1 cellular context compared by ENCODE assay signal in the genomic region with DNA sequence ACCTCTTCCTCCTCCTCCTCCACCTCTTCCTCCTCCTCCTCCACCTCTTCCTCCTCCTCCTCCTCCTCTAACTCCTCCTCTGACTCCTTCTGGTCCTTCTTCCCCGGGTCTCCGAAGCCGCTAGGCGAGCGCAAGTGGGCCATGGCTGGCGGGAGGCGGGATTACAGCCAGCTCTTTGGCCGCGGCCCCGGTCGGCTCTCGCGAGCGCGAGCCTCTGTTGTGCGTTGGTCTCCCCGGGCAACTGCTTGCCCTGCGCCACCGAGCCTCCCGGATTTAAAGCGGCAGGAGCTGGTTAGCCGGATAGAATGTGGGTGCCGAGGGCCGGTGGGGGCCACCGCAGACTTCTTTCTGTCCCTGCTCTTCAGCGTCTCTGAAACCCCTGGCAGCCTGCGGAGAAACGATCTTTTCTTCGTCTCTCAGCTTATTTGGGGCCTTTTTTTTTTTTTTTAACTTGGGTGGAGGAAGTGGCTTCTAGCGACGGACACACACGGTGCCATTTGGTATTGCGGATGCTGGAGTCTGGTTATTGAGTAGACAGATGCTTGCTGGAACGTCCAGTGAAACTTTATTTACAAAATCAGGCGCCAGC.
TF ChIP-seq lines count a peak whose summit lies in the region.

A gene (minus strand): TSS at position 165 of the 589 bp plus-strand sequence. CDS start 22 bp downstream, at position 143.

TF ChIP-seq in HepG2, 621 proteins besides CTCF, POLR2A, EP300 and RAD21 (continued from another document and continues in another):
- TF ChIP-seq HES4 (CRISPR knock-in tag; IDR thresholded peaks at IDR 0.05; ENCODE audit: borderline replicate concordance) = no peak
- TF ChIP-seq ATF1 (CRISPR knock-in tag; IDR thresholded peaks at IDR 0.05) = no peak
- TF ChIP-seq NR1H2 (CRISPR knock-in tag; IDR thresholded peaks at IDR 0.05; ENCODE audit: borderline replicate concordance, low read depth) = no peak
- no peak for TF ChIP-seq EED (CRISPR knock-in tag; IDR thresholded peaks at IDR 0.05)
- no peak for TF ChIP-seq ZNF703 (CRISPR knock-in tag; IDR thresholded peaks at IDR 0.05; ENCODE audit: borderline replicate concordance)
- TF ChIP-seq, protein P1, sequence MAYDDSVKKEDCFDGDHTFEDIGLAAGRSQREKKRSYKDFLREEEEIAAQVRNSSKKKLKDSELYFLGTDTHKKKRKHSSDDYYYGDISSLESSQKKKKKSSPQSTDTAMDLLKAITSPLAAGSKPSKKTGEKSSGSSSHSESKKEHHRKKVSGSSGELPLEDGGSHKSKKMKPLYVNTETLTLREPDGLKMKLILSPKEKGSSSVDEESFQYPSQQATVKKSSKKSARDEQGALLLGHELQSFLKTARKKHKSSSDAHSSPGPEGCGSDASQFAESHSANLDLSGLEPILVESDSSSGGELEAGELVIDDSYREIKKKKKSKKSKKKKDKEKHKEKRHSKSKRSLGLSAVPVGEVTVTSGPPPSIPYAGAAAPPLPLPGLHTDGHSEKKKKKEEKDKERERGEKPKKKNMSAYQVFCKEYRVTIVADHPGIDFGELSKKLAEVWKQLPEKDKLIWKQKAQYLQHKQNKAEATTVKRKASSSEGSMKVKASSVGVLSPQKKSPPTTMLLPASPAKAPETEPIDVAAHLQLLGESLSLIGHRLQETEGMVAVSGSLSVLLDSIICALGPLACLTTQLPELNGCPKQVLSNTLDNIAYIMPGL (CRISPR knock-in tag; IDR thresholded peaks at IDR 0.05; ENCODE audit: borderline replicate concordance in 1 of 2, low read depth in 1 of 2) = peak; percentile 40 to 85; a peak in 2 of 4 replicates
- TF ChIP-seq, protein P2, sequence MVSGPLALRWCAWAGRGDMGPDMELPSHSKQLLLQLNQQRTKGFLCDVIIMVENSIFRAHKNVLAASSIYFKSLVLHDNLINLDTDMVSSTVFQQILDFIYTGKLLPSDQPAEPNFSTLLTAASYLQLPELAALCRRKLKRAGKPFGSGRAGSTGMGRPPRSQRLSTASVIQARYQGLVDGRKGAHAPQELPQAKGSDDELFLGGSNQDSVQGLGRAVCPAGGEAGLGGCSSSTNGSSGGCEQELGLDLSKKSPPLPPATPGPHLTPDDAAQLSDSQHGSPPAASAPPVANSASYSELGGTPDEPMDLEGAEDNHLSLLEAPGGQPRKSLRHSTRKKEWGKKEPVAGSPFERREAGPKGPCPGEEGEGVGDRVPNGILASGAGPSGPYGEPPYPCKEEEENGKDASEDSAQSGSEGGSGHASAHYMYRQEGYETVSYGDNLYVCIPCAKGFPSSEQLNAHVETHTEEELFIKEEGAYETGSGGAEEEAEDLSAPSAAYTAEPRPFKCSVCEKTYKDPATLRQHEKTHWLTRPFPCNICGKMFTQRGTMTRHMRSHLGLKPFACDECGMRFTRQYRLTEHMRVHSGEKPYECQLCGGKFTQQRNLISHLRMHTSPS (CRISPR knock-in tag; IDR thresholded peaks at IDR 0.05; ENCODE audit: low read depth) = no peak
- TF ChIP-seq ZNF282 (IDR thresholded peaks at IDR 0.05; ENCODE audit: partially characterized antibody) = no peak
- TF ChIP-seq ZNF605 (CRISPR knock-in tag; IDR thresholded peaks at IDR 0.05) = peak; percentile 77; the same call in 1 of the 2 replicates
- TF ChIP-seq FIP1L1 (IDR thresholded peaks at IDR 0.05; ENCODE audit: borderline replicate concordance, insufficient read depth, low read depth, low read length) = no peak
- no peak for TF ChIP-seq AGO2 (optimal IDR thresholded peaks at IDR 0.05; ENCODE audit: low read depth, low read length)
- no peak for TF ChIP-seq CAMTA2 (CRISPR knock-in tag; IDR thresholded peaks at IDR 0.05; ENCODE audit: borderline replicate concordance)
- TF ChIP-seq, protein P3, sequence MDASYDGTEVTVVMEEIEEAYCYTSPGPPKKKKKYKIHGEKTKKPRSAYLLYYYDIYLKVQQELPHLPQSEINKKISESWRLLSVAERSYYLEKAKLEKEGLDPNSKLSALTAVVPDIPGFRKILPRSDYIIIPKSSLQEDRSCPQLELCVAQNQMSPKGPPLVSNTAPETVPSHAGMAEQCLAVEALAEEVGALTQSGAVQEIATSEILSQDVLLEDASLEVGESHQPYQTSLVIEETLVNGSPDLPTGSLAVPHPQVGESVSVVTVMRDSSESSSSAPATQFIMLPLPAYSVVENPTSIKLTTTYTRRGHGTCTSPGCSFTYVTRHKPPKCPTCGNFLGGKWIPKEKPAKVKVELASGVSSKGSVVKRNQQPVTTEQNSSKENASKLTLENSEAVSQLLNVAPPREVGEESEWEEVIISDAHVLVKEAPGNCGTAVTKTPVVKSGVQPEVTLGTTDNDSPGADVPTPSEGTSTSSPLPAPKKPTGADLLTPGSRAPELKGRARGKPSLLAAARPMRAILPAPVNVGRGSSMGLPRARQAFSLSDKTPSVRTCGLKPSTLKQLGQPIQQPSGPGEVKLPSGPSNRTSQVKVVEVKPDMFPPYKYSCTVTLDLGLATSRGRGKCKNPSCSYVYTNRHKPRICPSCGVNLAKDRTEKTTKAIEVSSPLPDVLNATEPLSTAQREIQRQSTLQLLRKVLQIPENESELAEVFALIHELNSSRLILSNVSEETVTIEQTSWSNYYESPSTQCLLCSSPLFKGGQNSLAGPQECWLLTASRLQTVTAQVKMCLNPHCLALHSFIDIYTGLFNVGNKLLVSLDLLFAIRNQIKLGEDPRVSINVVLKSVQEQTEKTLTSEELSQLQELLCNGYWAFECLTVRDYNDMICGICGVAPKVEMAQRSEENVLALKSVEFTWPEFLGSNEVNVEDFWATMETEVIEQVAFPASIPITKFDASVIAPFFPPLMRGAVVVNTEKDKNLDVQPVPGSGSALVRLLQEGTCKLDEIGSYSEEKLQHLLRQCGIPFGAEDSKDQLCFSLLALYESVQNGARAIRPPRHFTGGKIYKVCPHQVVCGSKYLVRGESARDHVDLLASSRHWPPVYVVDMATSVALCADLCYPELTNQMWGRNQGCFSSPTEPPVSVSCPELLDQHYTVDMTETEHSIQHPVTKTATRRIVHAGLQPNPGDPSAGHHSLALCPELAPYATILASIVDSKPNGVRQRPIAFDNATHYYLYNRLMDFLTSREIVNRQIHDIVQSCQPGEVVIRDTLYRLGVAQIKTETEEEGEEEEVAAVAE (CRISPR knock-in tag; IDR thresholded peaks at IDR 0.05; ENCODE audit: borderline replicate concordance) = no peak
- no peak for TF ChIP-seq MED8 (CRISPR knock-in tag; IDR thresholded peaks at IDR 0.05; ENCODE audit: insufficient replicate concordance)
- TF ChIP-seq, protein P4, sequence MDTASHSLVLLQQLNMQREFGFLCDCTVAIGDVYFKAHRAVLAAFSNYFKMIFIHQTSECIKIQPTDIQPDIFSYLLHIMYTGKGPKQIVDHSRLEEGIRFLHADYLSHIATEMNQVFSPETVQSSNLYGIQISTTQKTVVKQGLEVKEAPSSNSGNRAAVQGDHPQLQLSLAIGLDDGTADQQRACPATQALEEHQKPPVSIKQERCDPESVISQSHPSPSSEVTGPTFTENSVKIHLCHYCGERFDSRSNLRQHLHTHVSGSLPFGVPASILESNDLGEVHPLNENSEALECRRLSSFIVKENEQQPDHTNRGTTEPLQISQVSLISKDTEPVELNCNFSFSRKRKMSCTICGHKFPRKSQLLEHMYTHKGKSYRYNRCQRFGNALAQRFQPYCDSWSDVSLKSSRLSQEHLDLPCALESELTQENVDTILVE (CRISPR knock-in tag; IDR thresholded peaks at IDR 0.05) = no peak
- TF ChIP-seq ZNF20 (CRISPR knock-in tag; IDR thresholded peaks at IDR 0.05) = no peak
- TF ChIP-seq FOSL1 (CRISPR knock-in tag; IDR thresholded peaks at IDR 0.05; ENCODE audit: borderline replicate concordance) = no peak
- no peak for TF ChIP-seq ZMYM3 (CRISPR knock-in tag; IDR thresholded peaks at IDR 0.05)
- TF ChIP-seq YY1 (IDR thresholded peaks at IDR 0.05; ENCODE audit: insufficient read depth, insufficient replicate concordance, low read depth, low read length) = peak; percentile 61
- TF ChIP-seq SRF (IDR thresholded peaks at IDR 0.05; ENCODE audit: low read depth, low read length) = no peak
- TF ChIP-seq, protein P5, sequence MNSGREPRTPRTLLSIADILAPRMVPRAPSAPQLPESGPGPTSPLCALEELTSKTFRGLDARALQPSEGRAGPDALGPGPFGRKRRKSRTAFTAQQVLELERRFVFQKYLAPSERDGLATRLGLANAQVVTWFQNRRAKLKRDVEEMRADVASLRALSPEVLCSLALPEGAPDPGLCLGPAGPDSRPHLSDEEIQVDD (CRISPR knock-in tag; IDR thresholded peaks at IDR 0.05; ENCODE audit: borderline replicate concordance) = no peak
- no peak for TF ChIP-seq ZNF776 (CRISPR knock-in tag; IDR thresholded peaks at IDR 0.05)
- TF ChIP-seq NFE2L1 (CRISPR knock-in tag; IDR thresholded peaks at IDR 0.05; ENCODE audit: borderline replicate concordance) = no peak
- TF ChIP-seq SOX13 (IDR thresholded peaks at IDR 0.05) = no peak
- no peak for TF ChIP-seq SOX13 (CRISPR knock-in tag; conservative IDR thresholded peaks at IDR 0.05 in 1 of 2, IDR thresholded peaks at IDR 0.05 in 1 of 2)
- no peak for TF ChIP-seq PRPF4 (IDR thresholded peaks at IDR 0.05; ENCODE audit: low read depth, low read length, poor library complexity, severe bottlenecking)
- TF ChIP-seq ATRX (CRISPR knock-in tag; IDR thresholded peaks at IDR 0.05; ENCODE audit: borderline replicate concordance) = no peak
- no peak for TF ChIP-seq NCOR1 (IDR thresholded peaks at IDR 0.05; ENCODE audit: borderline replicate concordance, low read length)
- TF ChIP-seq, protein P6, sequence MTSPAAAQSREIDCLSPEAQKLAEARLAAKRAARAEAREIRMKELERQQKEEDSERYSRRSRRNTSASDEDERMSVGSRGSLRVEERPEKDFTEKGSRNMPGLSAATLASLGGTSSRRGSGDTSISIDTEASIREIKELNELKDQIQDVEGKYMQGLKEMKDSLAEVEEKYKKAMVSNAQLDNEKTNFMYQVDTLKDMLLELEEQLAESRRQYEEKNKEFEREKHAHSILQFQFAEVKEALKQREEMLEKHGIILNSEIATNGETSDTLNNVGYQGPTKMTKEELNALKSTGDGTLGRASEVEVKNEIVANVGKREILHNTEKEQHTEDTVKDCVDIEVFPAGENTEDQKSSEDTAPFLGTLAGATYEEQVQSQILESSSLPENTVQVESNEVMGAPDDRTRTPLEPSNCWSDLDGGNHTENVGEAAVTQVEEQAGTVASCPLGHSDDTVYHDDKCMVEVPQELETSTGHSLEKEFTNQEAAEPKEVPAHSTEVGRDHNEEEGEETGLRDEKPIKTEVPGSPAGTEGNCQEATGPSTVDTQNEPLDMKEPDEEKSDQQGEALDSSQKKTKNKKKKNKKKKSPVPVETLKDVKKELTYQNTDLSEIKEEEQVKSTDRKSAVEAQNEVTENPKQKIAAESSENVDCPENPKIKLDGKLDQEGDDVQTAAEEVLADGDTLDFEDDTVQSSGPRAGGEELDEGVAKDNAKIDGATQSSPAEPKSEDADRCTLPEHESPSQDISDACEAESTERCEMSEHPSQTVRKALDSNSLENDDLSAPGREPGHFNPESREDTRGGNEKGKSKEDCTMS (CRISPR knock-in tag; conservative IDR thresholded peaks at IDR 0.05) = no peak
- peak; percentile 33; the same call in 1 of the 2 replicates for TF ChIP-seq THAP11 (CRISPR knock-in tag; IDR thresholded peaks at IDR 0.05)
- TF ChIP-seq, protein P7, sequence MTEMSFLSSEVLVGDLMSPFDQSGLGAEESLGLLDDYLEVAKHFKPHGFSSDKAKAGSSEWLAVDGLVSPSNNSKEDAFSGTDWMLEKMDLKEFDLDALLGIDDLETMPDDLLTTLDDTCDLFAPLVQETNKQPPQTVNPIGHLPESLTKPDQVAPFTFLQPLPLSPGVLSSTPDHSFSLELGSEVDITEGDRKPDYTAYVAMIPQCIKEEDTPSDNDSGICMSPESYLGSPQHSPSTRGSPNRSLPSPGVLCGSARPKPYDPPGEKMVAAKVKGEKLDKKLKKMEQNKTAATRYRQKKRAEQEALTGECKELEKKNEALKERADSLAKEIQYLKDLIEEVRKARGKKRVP (CRISPR knock-in tag; IDR thresholded peaks at IDR 0.05) = no peak
- TF ChIP-seq MTA3 (CRISPR knock-in tag; IDR thresholded peaks at IDR 0.05) = no peak
- TF ChIP-seq, protein P8, sequence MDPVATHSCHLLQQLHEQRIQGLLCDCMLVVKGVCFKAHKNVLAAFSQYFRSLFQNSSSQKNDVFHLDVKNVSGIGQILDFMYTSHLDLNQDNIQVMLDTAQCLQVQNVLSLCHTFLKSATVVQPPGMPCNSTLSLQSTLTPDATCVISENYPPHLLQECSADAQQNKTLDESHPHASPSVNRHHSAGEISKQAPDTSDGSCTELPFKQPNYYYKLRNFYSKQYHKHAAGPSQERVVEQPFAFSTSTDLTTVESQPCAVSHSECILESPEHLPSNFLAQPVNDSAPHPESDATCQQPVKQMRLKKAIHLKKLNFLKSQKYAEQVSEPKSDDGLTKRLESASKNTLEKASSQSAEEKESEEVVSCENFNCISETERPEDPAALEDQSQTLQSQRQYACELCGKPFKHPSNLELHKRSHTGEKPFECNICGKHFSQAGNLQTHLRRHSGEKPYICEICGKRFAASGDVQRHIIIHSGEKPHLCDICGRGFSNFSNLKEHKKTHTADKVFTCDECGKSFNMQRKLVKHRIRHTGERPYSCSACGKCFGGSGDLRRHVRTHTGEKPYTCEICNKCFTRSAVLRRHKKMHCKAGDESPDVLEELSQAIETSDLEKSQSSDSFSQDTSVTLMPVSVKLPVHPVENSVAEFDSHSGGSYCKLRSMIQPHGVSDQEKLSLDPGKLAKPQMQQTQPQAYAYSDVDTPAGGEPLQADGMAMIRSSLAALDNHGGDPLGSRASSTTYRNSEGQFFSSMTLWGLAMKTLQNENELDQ (CRISPR knock-in tag; IDR thresholded peaks at IDR 0.05; ENCODE audit: borderline replicate concordance) = no peak
- TF ChIP-seq, protein P9, sequence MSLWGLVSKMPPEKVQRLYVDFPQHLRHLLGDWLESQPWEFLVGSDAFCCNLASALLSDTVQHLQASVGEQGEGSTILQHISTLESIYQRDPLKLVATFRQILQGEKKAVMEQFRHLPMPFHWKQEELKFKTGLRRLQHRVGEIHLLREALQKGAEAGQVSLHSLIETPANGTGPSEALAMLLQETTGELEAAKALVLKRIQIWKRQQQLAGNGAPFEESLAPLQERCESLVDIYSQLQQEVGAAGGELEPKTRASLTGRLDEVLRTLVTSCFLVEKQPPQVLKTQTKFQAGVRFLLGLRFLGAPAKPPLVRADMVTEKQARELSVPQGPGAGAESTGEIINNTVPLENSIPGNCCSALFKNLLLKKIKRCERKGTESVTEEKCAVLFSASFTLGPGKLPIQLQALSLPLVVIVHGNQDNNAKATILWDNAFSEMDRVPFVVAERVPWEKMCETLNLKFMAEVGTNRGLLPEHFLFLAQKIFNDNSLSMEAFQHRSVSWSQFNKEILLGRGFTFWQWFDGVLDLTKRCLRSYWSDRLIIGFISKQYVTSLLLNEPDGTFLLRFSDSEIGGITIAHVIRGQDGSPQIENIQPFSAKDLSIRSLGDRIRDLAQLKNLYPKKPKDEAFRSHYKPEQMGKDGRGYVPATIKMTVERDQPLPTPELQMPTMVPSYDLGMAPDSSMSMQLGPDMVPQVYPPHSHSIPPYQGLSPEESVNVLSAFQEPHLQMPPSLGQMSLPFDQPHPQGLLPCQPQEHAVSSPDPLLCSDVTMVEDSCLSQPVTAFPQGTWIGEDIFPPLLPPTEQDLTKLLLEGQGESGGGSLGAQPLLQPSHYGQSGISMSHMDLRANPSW (CRISPR knock-in tag; IDR thresholded peaks at IDR 0.05; ENCODE audit: borderline replicate concordance) = no peak
- no peak for TF ChIP-seq CREM (IDR thresholded peaks at IDR 0.05)
- TF ChIP-seq CREM (CRISPR knock-in tag; IDR thresholded peaks at IDR 0.05) = no peak
- no peak; the same call in 1 of the 2 replicates for TF ChIP-seq ZNF878 (CRISPR knock-in tag; IDR thresholded peaks at IDR 0.05)
